Comparison of ENCODE assay signal across 10 cellular contexts in the genomic region with DNA sequence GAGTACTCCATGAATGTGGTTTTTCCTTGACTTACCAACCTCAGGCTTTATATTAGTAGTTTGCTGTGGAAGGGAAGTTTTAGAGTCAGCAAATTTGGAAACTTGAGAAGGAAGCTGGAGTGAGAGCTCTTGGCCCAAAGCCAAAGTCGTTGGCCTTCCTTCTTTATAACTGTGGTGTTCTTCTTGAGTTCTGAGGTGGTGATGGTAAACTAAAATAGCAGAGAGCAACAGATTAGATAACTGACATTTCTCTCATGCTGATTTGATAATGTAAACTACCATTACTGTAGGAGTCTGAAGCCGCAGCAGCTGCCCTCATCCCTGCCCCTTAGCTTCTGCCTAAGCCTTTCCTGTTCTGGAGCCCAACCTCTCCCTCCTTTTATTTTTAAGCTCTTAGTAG.
A peak's percentile ranks its signal among the peaks of the same experiment; 100 is the strongest.
DNase-seq lines count a peak whose midpoint lies in the region; TF ChIP-seq lines count a peak whose summit lies in the region.
"Had no signal": no experiment of that assay in that cellular context is flagged by ENCODE, and none has a peak within 500 bp of the region (broad histone marks: within the 10 kb centered on the region; RNA-seq: fewer than 3 reads in every experiment).

No MANE protein-coding gene starts in this region.

- TF ChIP-seq CTCF in osteocyte (IDR thresholded peaks at IDR 0.05) = no peak

- H3K27ac Mint-ChIP-seq in osteocyte (ENCODE audit: unreplicated experiment) = peak overlapping the region; percentile 76

- H3K4me1 Mint-ChIP-seq in osteocyte (ENCODE audit: unreplicated experiment) = peaks cover 17% of the 10 kb centered on the region

- no peaks in the 10 kb centered on the region for H3K27me3 Mint-ChIP-seq in osteocyte (ENCODE audit: unreplicated experiment)

- no peak overlapping the region for H3K4me3 Mint-ChIP-seq in osteocyte (ENCODE audit: unreplicated experiment)

- H3K9me3 Mint-ChIP-seq in osteocyte (ENCODE audit: unreplicated experiment) = no peaks in the 10 kb centered on the region

- peaks cover 11% of the 10 kb centered on the region for H3K36me3 Mint-ChIP-seq in osteocyte (ENCODE audit: unreplicated experiment)

- DNase-seq in DMS79 treated with DMSO at 0.1 percent for 48 hours (lab: John Stamatoyannopoulos, UW) (peak; percentile 82), NOMO-1 treated with dmso at 0.1 percent for 144 hours (lab: John Stamatoyannopoulos, UW; ENCODE audit: unreplicated experiment) (peak; percentile 8), fibroblast of gingiva (ENCODE audit: low read depth) (peak; percentile 16), osteocyte (ENCODE audit: extremely low spot score, unreplicated experiment) (no peak), T-helper 1 cell (no peak), NCI-H2081 treated with DMSO at 0.1 percent for 48 hours (lab: John Stamatoyannopoulos, UW) (no peak), GOT3 (lab: John Stamatoyannopoulos, UW) (no peak)
- no peak for DNase-seq in NK-92 treated with Interleukin-12 subunit alpha and Interleukin-12 subunit beta, amount 100 ng/mL, for 24 hours (lab: John Stamatoyannopoulos, UW)
- DNase-seq: COR-L47, NCI-H510A treated with DMSO at 0.1 percent for 48 hours had no signal

Comparison
In these comparisons a context has a peak if more than half of its experiments do, and no peak if none do; other contexts are left out.
1. DNase-seq: peak in DMS79 treated with DMSO at 0.1 percent for 48 hours (single experiment), NOMO-1 treated with dmso at 0.1 percent for 144 hours (single experiment) and fibroblast of gingiva (single experiment); none in osteocyte (single experiment), T-helper 1 cell (0 of 5), NCI-H2081 treated with DMSO at 0.1 percent for 48 hours (single experiment), GOT3 (single experiment) and NK-92 treated with Interleukin-12 subunit alpha and Interleukin-12 subunit beta, amount 100 ng/mL, for 24 hours (single experiment).